1 cellular context compared by ENCODE assay signal in genomic region chr20:15638781-15639180, GRCh38.
TF ChIP-seq lines count a peak whose summit lies in the region.

No MANE protein-coding gene starts in this region.

TF ChIP-seq in WTC11, 78 proteins besides CTCF, POLR2A, EP300 and RAD21 (continued from another document):
- TF ChIP-seq, protein P1, sequence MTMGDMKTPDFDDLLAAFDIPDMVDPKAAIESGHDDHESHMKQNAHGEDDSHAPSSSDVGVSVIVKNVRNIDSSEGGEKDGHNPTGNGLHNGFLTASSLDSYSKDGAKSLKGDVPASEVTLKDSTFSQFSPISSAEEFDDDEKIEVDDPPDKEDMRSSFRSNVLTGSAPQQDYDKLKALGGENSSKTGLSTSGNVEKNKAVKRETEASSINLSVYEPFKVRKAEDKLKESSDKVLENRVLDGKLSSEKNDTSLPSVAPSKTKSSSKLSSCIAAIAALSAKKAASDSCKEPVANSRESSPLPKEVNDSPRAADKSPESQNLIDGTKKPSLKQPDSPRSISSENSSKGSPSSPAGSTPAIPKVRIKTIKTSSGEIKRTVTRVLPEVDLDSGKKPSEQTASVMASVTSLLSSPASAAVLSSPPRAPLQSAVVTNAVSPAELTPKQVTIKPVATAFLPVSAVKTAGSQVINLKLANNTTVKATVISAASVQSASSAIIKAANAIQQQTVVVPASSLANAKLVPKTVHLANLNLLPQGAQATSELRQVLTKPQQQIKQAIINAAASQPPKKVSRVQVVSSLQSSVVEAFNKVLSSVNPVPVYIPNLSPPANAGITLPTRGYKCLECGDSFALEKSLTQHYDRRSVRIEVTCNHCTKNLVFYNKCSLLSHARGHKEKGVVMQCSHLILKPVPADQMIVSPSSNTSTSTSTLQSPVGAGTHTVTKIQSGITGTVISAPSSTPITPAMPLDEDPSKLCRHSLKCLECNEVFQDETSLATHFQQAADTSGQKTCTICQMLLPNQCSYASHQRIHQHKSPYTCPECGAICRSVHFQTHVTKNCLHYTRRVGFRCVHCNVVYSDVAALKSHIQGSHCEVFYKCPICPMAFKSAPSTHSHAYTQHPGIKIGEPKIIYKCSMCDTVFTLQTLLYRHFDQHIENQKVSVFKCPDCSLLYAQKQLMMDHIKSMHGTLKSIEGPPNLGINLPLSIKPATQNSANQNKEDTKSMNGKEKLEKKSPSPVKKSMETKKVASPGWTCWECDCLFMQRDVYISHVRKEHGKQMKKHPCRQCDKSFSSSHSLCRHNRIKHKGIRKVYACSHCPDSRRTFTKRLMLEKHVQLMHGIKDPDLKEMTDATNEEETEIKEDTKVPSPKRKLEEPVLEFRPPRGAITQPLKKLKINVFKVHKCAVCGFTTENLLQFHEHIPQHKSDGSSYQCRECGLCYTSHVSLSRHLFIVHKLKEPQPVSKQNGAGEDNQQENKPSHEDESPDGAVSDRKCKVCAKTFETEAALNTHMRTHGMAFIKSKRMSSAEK (CRISPR knock-in tag; IDR thresholded peaks at IDR 0.05; ENCODE audit: borderline replicate concordance), result no peak
- no peak for TF ChIP-seq USF2 (CRISPR knock-in tag; IDR thresholded peaks at IDR 0.05)
- TF ChIP-seq SP1 (CRISPR knock-in tag; conservative IDR thresholded peaks at IDR 0.05), result no peak
- no peak for TF ChIP-seq CBFB (CRISPR knock-in tag; IDR thresholded peaks at IDR 0.05; ENCODE audit: low read depth)
- TF ChIP-seq GRHL2 (CRISPR knock-in tag; IDR thresholded peaks at IDR 0.05; ENCODE audit: insufficient replicate concordance, severe bottlenecking), result no peak
- TF ChIP-seq FOXP1 (CRISPR knock-in tag; IDR thresholded peaks at IDR 0.05; ENCODE audit: borderline replicate concordance), result no peak
- no peak for TF ChIP-seq ZNF263 (CRISPR knock-in tag; IDR thresholded peaks at IDR 0.05; ENCODE audit: low read depth)
- TF ChIP-seq, protein P2, sequence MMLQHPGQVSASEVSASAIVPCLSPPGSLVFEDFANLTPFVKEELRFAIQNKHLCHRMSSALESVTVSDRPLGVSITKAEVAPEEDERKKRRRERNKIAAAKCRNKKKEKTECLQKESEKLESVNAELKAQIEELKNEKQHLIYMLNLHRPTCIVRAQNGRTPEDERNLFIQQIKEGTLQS (CRISPR knock-in tag; conservative IDR thresholded peaks at IDR 0.05), result no peak
